In genomic region chr19:2111425-2111824, GRCh38 we compare ENCODE assay signal across 24 cellular contexts.
"Had no signal": no experiment of that assay in that cellular context is flagged by ENCODE, and none has a peak within 500 bp of the region (broad histone marks: within the 10 kb centered on the region; RNA-seq: fewer than 3 reads in every experiment).

No MANE protein-coding gene starts in this region.

- DNase-seq: islet precursor cell; left ventricle myocardium inferior; natural killer cell; nucleus accumbens; stimulated activated CD4-positive, alpha-beta T cell treated with anti-CD3 and anti-CD28 coated beads, Interleukin-12 subunit alpha, Interleukin-12 subunit beta, amount 100 ng/mL, for 4 hours; stimulated activated CD4-positive, alpha-beta T cell treated with anti-CD3 and anti-CD28 coated beads, Interleukin-15, amount 100 ng/mL, for 24 hours; stimulated activated CD4-positive, alpha-beta T cell treated with anti-CD3 and anti-CD28 coated beads, Interleukin-2, amount 100 ng/mL, for 24 hours; stimulated activated CD4-positive, alpha-beta T cell treated with anti-CD3 and anti-CD28 coated beads, Interleukin-4, amount 100 ng/mL, for 1 hour; stimulated activated naive B cell treated with anti-CD40 and anti-IgM and Interleukin-4, amounts not matched to agents 10 μg/mL and 1 μg/mL and 100 μg/mL, for 72 hours; stimulated activated naive CD8-positive, alpha-beta T cell treated with anti-CD3 and anti-CD28 coated beads, Interleukin-15, Interleukin-2, amounts not matched to agents 100 U/mL and 50 U/mL, for 24 hours; stomach; testis; thyroid gland; transverse colon had no signal

- H3K4me3 Mint-ChIP-seq: mesothelial cell of epicardium, naive B cell, natural killer cell had no signal

- H3K4me1 ChIP-seq: pancreas, prostate gland, stomach, testis, thyroid gland, transverse colon, upper lobe of left lung, vagina had no signal

- H3K4me1 Mint-ChIP-seq: mesothelial cell of epicardium had no signal

- H3K9me3 ChIP-seq: left ventricle myocardium inferior, pancreas, prostate gland, stomach, testis, thyroid gland, transverse colon, upper lobe of left lung, vagina had no signal

- H3K36me3 Mint-ChIP-seq: natural killer cell had no signal

- H3K27me3 ChIP-seq: hepatocyte, pancreas, stomach, testis, thyroid gland, transverse colon, upper lobe of left lung, vagina had no signal

- H3K9me3 Mint-ChIP-seq: mesothelial cell of epicardium; naive B cell; natural killer cell; stimulated activated naive B cell treated with anti-CD40 and anti-IgM and Interleukin-4, amounts not matched to agents 10 μg/mL and 1 μg/mL and 100 μg/mL, for 72 hours had no signal

- H3K27ac Mint-ChIP-seq: mesothelial cell of epicardium, naive B cell had no signal

- H3K27me3 Mint-ChIP-seq: naive B cell; stimulated activated naive B cell treated with anti-CD40 and anti-IgM and Interleukin-4, amounts not matched to agents 10 μg/mL and 1 μg/mL and 100 μg/mL, for 72 hours had no signal

- H3K27ac ChIP-seq: hepatocyte, left ventricle myocardium inferior, pancreas, prostate gland, skin epidermis, stomach, testis, thyroid gland, transverse colon, upper lobe of left lung, vagina had no signal

- ATAC-seq: pancreas; sciatic nerve; stimulated activated naive CD8-positive, alpha-beta T cell treated with anti-CD3 and anti-CD28 coated beads, Interleukin-15, Interleukin-2, amounts not matched to agents 100 U/mL and 50 U/mL, for 24 hours had no signal

- H3K4me3 ChIP-seq: hepatocyte, left ventricle myocardium inferior, lung, pancreas, prostate gland, skin epidermis, stomach, testis, thyroid gland, transverse colon, upper lobe of left lung, vagina had no signal
